ENCODE assay signal across 16 cellular contexts in the genomic region with DNA sequence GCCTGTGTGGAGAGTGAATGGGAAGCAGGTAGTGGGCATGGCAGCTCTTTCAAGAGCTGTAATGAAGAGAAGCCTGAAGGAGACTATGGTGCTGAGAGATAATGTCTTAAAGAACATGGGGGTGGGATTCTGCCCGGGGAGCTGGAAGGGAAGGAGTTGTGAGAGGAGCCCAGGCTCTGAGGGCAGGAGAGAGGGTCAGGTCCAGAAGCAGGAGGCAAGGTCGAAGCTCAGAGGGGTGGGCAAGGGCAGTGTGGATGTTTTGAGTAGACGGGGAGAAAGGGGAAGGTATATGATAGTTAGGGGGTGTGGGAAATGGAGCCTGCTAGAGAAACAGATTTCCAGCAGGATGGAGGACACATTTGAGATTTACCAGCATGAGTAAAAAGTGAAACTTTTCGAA. TPM values are rescaled to one million over a fixed set of nuclear protein-coding genes. Genes with fewer than 3 reads are reported as not detected.
DNase-seq lines count a peak whose midpoint lies in the region; ATAC-seq and TF ChIP-seq lines count a peak whose summit lies in the region.
"Had no signal": no experiment of that assay in that cellular context is flagged by ENCODE, and none has a peak within 500 bp of the region (broad histone marks: within the 10 kb centered on the region; RNA-seq: fewer than 3 reads in every experiment).

No MANE protein-coding gene starts in this region.

- no peaks in the 10 kb centered on the region for H3K36me3 ChIP-seq in mammary epithelial cell (ENCODE audit: insufficient read depth, low read length)
- H3K36me3 ChIP-seq in hepatocyte (replicated peaks; ENCODE audit: insufficient read depth, low read depth): no peaks in the 10 kb centered on the region

- peak overlapping the region; percentile 49 for H3K27ac Mint-ChIP-seq in MCF 10A (ENCODE audit: low read depth, unreplicated experiment)
- peak overlapping the region; percentile 11 to 30 for H3K27ac Mint-ChIP-seq in T-cell
- H3K27ac Mint-ChIP-seq in stimulated activated effector memory CD8-positive, alpha-beta T cell treated with anti-CD3 and anti-CD28 coated beads, Interleukin-12 subunit alpha, Interleukin-12 subunit beta, amount 100 ng/mL, for 72 hours: peak overlapping the region; percentile 84

- H3K4me3 ChIP-seq in mammary epithelial cell (replicated peaks in 1 of 3; ENCODE audit: insufficient read depth in 1 of 3, low read depth in 2 of 3, low read length in 3 of 3) (no peak overlapping the region), hepatocyte (no peak overlapping the region)

- no peak overlapping the region for H2AFZ ChIP-seq in mammary epithelial cell (ENCODE audit: low read depth, low read length)
- H2AFZ ChIP-seq in hepatocyte: no peak overlapping the region

- WGBS in mammary epithelial cell (ENCODE audit: low coverage, missing lambda C conversion rate): 89% methylated on average over 4 of the region's 4 CpGs
- 91% methylated on average over 4 of the region's 4 CpGs for WGBS in hepatocyte (ENCODE audit: low lambda C conversion rate, missing lambda C conversion rate)

- POLR2A ChIA-PET in MCF 10A (lab: Yijun Ruan, JAX): interaction anchor here (1.1 to 8.0 kb wide), 3 partner anchors 8 to 26 kb away, joined by 3 to 275 read pairs (median 5); a partner anchor contains a TSS
- POLR2A ChIA-PET in T-cell (lab: Charles Lee): no interaction called here

- H3K27me3 ChIP-seq in mammary epithelial cell (ENCODE audit: insufficient read depth, low read length) (no peaks in the 10 kb centered on the region), hepatocyte (no peaks in the 10 kb centered on the region)
- H3K27me3 ChIP-seq: BE2C, esophagus squamous epithelium had no signal

- H3K4me1 Mint-ChIP-seq in MCF 10A (ENCODE audit: insufficient read depth, unreplicated experiment): peaks cover 21% of the 10 kb centered on the region
- peaks cover 38 to 51% (median 49%) of the 10 kb centered on the region in 3 donors for H3K4me1 Mint-ChIP-seq in T-cell
- peaks cover 39% of the 10 kb centered on the region for H3K4me1 Mint-ChIP-seq in stimulated activated effector memory CD8-positive, alpha-beta T cell treated with anti-CD3 and anti-CD28 coated beads, Interleukin-12 subunit alpha, Interleukin-12 subunit beta, amount 100 ng/mL, for 72 hours

- BruUV-seq in MCF 10A (replicated peaks; lab: Mats Ljungman, UMichigan): no TSS peak
- BruUV-seq in mammary epithelial cell (replicated peaks; lab: Mats Ljungman, UMichigan): no TSS peak

- peaks cover 15% of the 10 kb centered on the region for H3K36me3 Mint-ChIP-seq in MCF 10A (ENCODE audit: insufficient read depth, unreplicated experiment)
- H3K36me3 Mint-ChIP-seq in T-cell: peaks cover 4% of the 10 kb centered on the region
- peaks cover 43% of the 10 kb centered on the region for H3K36me3 Mint-ChIP-seq in stimulated activated effector memory CD8-positive, alpha-beta T cell treated with anti-CD3 and anti-CD28 coated beads, Interleukin-12 subunit alpha, Interleukin-12 subunit beta, amount 100 ng/mL, for 72 hours

- H3K4me1 ChIP-seq in mammary epithelial cell (ENCODE audit: insufficient read depth, low read length) (peaks cover 24% of the 10 kb centered on the region), hepatocyte (ENCODE audit: insufficient read depth) (peaks cover 21% of the 10 kb centered on the region)
- H3K4me1 ChIP-seq: BE2C had no signal

- no peak overlapping the region for H3K4me3 Mint-ChIP-seq in MCF 10A (ENCODE audit: unreplicated experiment)
- peak overlapping the region; percentile 92 to 94 (median 93) for H3K4me3 Mint-ChIP-seq in T-cell
- peak overlapping the region; percentile 96 for H3K4me3 Mint-ChIP-seq in stimulated activated effector memory CD8-positive, alpha-beta T cell treated with anti-CD3 and anti-CD28 coated beads, Interleukin-12 subunit alpha, Interleukin-12 subunit beta, amount 100 ng/mL, for 72 hours

- H3K4me2 ChIP-seq in mammary epithelial cell (ENCODE audit: insufficient read depth, low read depth, low read length) (no peak overlapping the region), hepatocyte (peak overlapping the region; percentile 82)

- ATAC-seq in T-cell (replicated peaks in 1 of 4) (no peak), HG03439 (IDR thresholded peaks at IDR 0.05; ENCODE audit: unreplicated experiment) (no peak), HG02678 (IDR thresholded peaks at IDR 0.05; ENCODE audit: unreplicated experiment) (no peak)
- ATAC-seq in stimulated activated effector memory CD8-positive, alpha-beta T cell treated with anti-CD3 and anti-CD28 coated beads, Interleukin-12 subunit alpha, Interleukin-12 subunit beta, amount 100 ng/mL, for 72 hours: no peak

- in situ Hi-C loops in mammary epithelial cell (cut with MboI; ENCODE audit: low sequenced_read_pairs in 2 of 2): no loop called here

- no peaks in the 10 kb centered on the region for H3K9me3 Mint-ChIP-seq in MCF 10A (ENCODE audit: unreplicated experiment)
- H3K9me3 Mint-ChIP-seq in T-cell: no peaks in the 10 kb centered on the region
- H3K9me3 Mint-ChIP-seq in stimulated activated effector memory CD8-positive, alpha-beta T cell treated with anti-CD3 and anti-CD28 coated beads, Interleukin-12 subunit alpha, Interleukin-12 subunit beta, amount 100 ng/mL, for 72 hours: no peaks in the 10 kb centered on the region

- TF ChIP-seq CTCF in MCF 10A (IDR thresholded peaks at IDR 0.05; ENCODE audit: unreplicated experiment): no peak
- no peak for TF ChIP-seq CTCF in mammary epithelial cell (conservative IDR thresholded peaks at IDR 0.05 in 1 of 2, IDR thresholded peaks at IDR 0.05 in 1 of 2; ENCODE audit: extremely low read depth in 1 of 2, insufficient read depth in 1 of 2, low read depth in 1 of 2, low read length in 2 of 2)
- no peak for TF ChIP-seq CTCF in hepatocyte (IDR thresholded peaks at IDR 0.05; ENCODE audit: poor library complexity)

- H3K79me2 ChIP-seq in mammary epithelial cell (ENCODE audit: insufficient read depth, low read length) (peaks cover 86% of the 10 kb centered on the region), hepatocyte (peaks cover 66% of the 10 kb centered on the region)

- DNase-seq in MCF 10A (ENCODE audit: unreplicated experiment) (no peak), mammary epithelial cell (no peak), T-cell (no peak), hepatocyte (ENCODE audit: low spot score) (no peak), NCI-H2107 (lab: John Stamatoyannopoulos, UW) (no peak)
- no peak for DNase-seq in stimulated activated effector memory CD8-positive, alpha-beta T cell treated with anti-CD3 and anti-CD28 coated beads, Interleukin-12 subunit alpha, Interleukin-12 subunit beta, amount 100 ng/mL, for 72 hours (ENCODE audit: low spot score in 2 of 2)
- DNase-seq: activated effector memory CD4-positive, alpha-beta T cell treated with Interleukin-2 at 50 U/mL for 16 hours; BE2C; esophagus squamous epithelium; H7; mesendoderm; MV-4-11; NCI-H345; stimulated activated CD4-positive, alpha-beta T cell treated with anti-CD3 and anti-CD28 coated beads, Interleukin-4, amount 100 ng/mL, for 4 hours had no signal

- dilution Hi-C loops in mammary epithelial cell (cut with HindIII; ENCODE audit: low sequenced_read_pairs): no loop called here

- H3K9me2 ChIP-seq in hepatocyte (replicated peaks; ENCODE audit: insufficient read depth): no peaks in the 10 kb centered on the region

- intact Hi-C loops in MCF 10A (cut with micrococcal nuclease) (no loop called here), mammary epithelial cell (cut with micrococcal nuclease) (no loop called here)

- CTCF ChIA-PET in MCF 10A (lab: Yijun Ruan, JAX): interaction anchor here (0.6 to 4.3 kb wide), 6 partner anchors 9 to 447 kb away, joined by 3 to 28 read pairs (median 7); no protein-coding TSS in a partner anchor
- CTCF ChIA-PET in mammary epithelial cell (lab: Charles Lee; ENCODE audit: low non-redundant PET): no interaction called here
- CTCF ChIA-PET in T-cell (lab: Charles Lee): interaction anchor here (0.6 to 1.4 kb wide), 3 partner anchors 19 to 75 kb away, joined by 3 to 4 read pairs (median 4); no protein-coding TSS in a partner anchor

- H3K9me3 ChIP-seq in mammary epithelial cell (replicated peaks; ENCODE audit: insufficient read depth, low read length) (no peaks in the 10 kb centered on the region), hepatocyte (ENCODE audit: low read depth) (no peaks in the 10 kb centered on the region)
- H3K9me3 ChIP-seq: BE2C, esophagus squamous epithelium had no signal

- no peaks in the 10 kb centered on the region for H3K27me3 Mint-ChIP-seq in MCF 10A (ENCODE audit: insufficient read depth, unreplicated experiment)
- no peaks in the 10 kb centered on the region for H3K27me3 Mint-ChIP-seq in T-cell

- H4K20me1 ChIP-seq in mammary epithelial cell (ENCODE audit: insufficient read depth, low read length) (no peaks in the 10 kb centered on the region), hepatocyte (ENCODE audit: insufficient read depth, poor library complexity, severe bottlenecking) (peaks cover 5% of the 10 kb centered on the region)

- no peak overlapping the region for H3K9ac ChIP-seq in mammary epithelial cell (ENCODE audit: insufficient read depth, low read length)

- H3K27ac ChIP-seq in mammary epithelial cell (ENCODE audit: insufficient read depth, low read depth, low read length): no peak overlapping the region
- no peak overlapping the region for H3K27ac ChIP-seq in hepatocyte

RNA-seq across cellular contexts. Expression of a gene that starts 2.1 kb away (rescaled TPM):
- total RNA-seq in MCF 10A (2022): 27.6 and 35.2 TPM in 2 replicates
- 10 to 100 TPM; 16.0 to 27.7 TPM for total RNA-seq in mammary epithelial cell
- 8.9 TPM for polyA plus RNA-seq in mammary epithelial cell
- 4.7 TPM for polyA minus RNA-seq in mammary epithelial cell
- 100 to 1,000 TPM in 2 of 5 donors, 10 to 100 TPM in 3; 73.3 to 107 (median 96.1) TPM for total RNA-seq in T-cell
- total RNA-seq in hepatocyte: 19.1 and 24.2 TPM in 2 replicates
- polyA plus RNA-seq in hepatocyte: 28.8 and 42.6 TPM in 2 replicates

RNA-seq across cellular contexts. Expression of a gene that starts 20.4 kb away (rescaled TPM):
- total RNA-seq in MCF 10A (2022): 31.5 and 33.7 TPM in 2 replicates
- 10 to 100 TPM; 12.5 to 40.6 TPM for total RNA-seq in mammary epithelial cell
- polyA plus RNA-seq in mammary epithelial cell: 12.8 TPM
- polyA minus RNA-seq in mammary epithelial cell: 42.5 TPM
- 100 to 1,000 TPM in 4 of 5 donors, 10 to 100 TPM in 1; 87.6 to 202 (median 189) TPM for total RNA-seq in T-cell
- 36.9 and 46.3 TPM in 2 replicates for total RNA-seq in hepatocyte
- 57.2 and 58.1 TPM in 2 replicates for polyA plus RNA-seq in hepatocyte

RNA-seq across cellular contexts. Expression of a gene that starts 28.5 kb away (rescaled TPM):
- total RNA-seq in MCF 10A (2022): 3.8 and 5.2 TPM in 2 replicates
- total RNA-seq in mammary epithelial cell: 1 to 10 TPM; 2.8 to 3.2 TPM
- polyA plus RNA-seq in mammary epithelial cell: 2.6 TPM
- 0.62 TPM for polyA minus RNA-seq in mammary epithelial cell
- 10 to 100 TPM; 11.0 to 17.3 (median 15.4) TPM for total RNA-seq in T-cell
- total RNA-seq in hepatocyte: 4.6 and 4.8 TPM in 2 replicates
- polyA plus RNA-seq in hepatocyte: 6.3 and 6.8 TPM in 2 replicates

RNA-seq across cellular contexts. Expression of a gene that starts 30.9 kb away (rescaled TPM):
- total RNA-seq in MCF 10A (2022) (19.5 and 22.2 TPM in 2 replicates), mammary epithelial cell (10 to 100 TPM in 1 of 2 donors, 1 to 10 TPM in 1; 7.7 to 11.7 TPM), T-cell (10 to 100 TPM; 44.6 to 89.5 (median 79.8) TPM), hepatocyte (6.7 and 9.2 TPM in 2 replicates)
- polyA plus RNA-seq in mammary epithelial cell (4.1 TPM), hepatocyte (7.8 and 11.1 TPM in 2 replicates)
- polyA minus RNA-seq in mammary epithelial cell: 5.7 TPM

RNA-seq across cellular contexts. Expression of a gene that starts 36.6 kb away (rescaled TPM):
- 0.42 and 0.81 TPM in 2 replicates for total RNA-seq in MCF 10A (2022)
- total RNA-seq in mammary epithelial cell: under 1 TPM; 0.17 to 0.28 TPM
- 0.06 TPM for polyA plus RNA-seq in mammary epithelial cell
- polyA minus RNA-seq in mammary epithelial cell: 2.1 TPM
- 10 to 100 TPM in 3 of 5 donors, 1 to 10 TPM in 2; 6.2 to 16.2 (median 10.4) TPM for total RNA-seq in T-cell
- 14.7 and 17.3 TPM in 2 replicates for total RNA-seq in hepatocyte
- polyA plus RNA-seq in hepatocyte: 10.1 and 10.5 TPM in 2 replicates
- total RNA-seq: H7 had no signal

Comparison
In these comparisons a context has a peak if more than half of its experiments do, and no peak if none do; other contexts are left out.
1. H3K27ac Mint-ChIP-seq: peak in every context shown above with its lines; median percentile 84 in stimulated activated effector memory CD8-positive, alpha-beta T cell treated with anti-CD3 and anti-CD28 coated beads, Interleukin-12 subunit alpha, Interleukin-12 subunit beta, amount 100 ng/mL, for 72 hours; 49 in MCF 10A; 20 in T-cell.